ENCODE assay signal across 1 cellular context in genomic region chr10:91908358-91909177, GRCh38.
TF ChIP-seq lines count a peak whose summit lies in the region.

No MANE protein-coding gene starts in this region.

TF ChIP-seq in GM12878, 131 proteins besides CTCF, POLR2A, EP300 and RAD21 (continued from another document and continues in another):
- no peak for TF ChIP-seq ZBTB11 (CRISPR knock-in tag; IDR thresholded peaks at IDR 0.05)
- TF ChIP-seq REST (IDR thresholded peaks at IDR 0.05; ENCODE audit: low read depth, low read length): no peak
- TF ChIP-seq NR2F1 (conservative IDR thresholded peaks at IDR 0.05): peak; percentile 63; the same call in 1 of the 2 replicates
- no peak for TF ChIP-seq SIX5 (IDR thresholded peaks at IDR 0.05; ENCODE audit: low read depth, low read length, severe bottlenecking)
- no peak for TF ChIP-seq KAT2A (conservative IDR thresholded peaks at IDR 0.05; ENCODE audit: control insufficient read depth, low read depth, low read length)
- no peak for TF ChIP-seq NFYA (IDR thresholded peaks at IDR 0.05; ENCODE audit: borderline replicate concordance, low read depth, low read length)
- TF ChIP-seq RBBP5 (conservative IDR thresholded peaks at IDR 0.05): no peak
- no peak; the same call in 1 of the 2 replicates for TF ChIP-seq RFX5 (IDR thresholded peaks at IDR 0.05; ENCODE audit: low read depth, low read length)
- TF ChIP-seq GABPA (IDR thresholded peaks at IDR 0.05; ENCODE audit: low read depth): no peak
- TF ChIP-seq ASH2L (IDR thresholded peaks at IDR 0.05; ENCODE audit: borderline replicate concordance, low read depth): no peak
- TF ChIP-seq BMI1 (IDR thresholded peaks at IDR 0.05; ENCODE audit: borderline replicate concordance): no peak
- TF ChIP-seq MXI1 (IDR thresholded peaks at IDR 0.05; ENCODE audit: low read depth, low read length): 0 out of 2 replicates have a peak, but pooled peaks have one; percentile 69
- TF ChIP-seq EZH2 (IDR thresholded peaks at IDR 0.05; ENCODE audit: borderline replicate concordance, control insufficient read depth, low read depth, low read length): no peak
- TF ChIP-seq SMARCA5 (IDR thresholded peaks at IDR 0.05): peak; percentile 79; the same call in 1 of the 2 replicates
- no peak for TF ChIP-seq TCF12 (IDR thresholded peaks at IDR 0.05; ENCODE audit: low read depth, low read length)
- no peak; the same call in 1 of the 2 replicates for TF ChIP-seq POLR2AphosphoS5 (IDR thresholded peaks at IDR 0.05; ENCODE audit: low read length)
- no peak for TF ChIP-seq SMAD1 (IDR thresholded peaks at IDR 0.05; ENCODE audit: low read depth, partially characterized antibody)
- TF ChIP-seq EED (IDR thresholded peaks at IDR 0.05; ENCODE audit: low read depth): no peak
- no peak for TF ChIP-seq NFIC (IDR thresholded peaks at IDR 0.05; ENCODE audit: low read depth, low read length)
- peak; percentile 81 for TF ChIP-seq MAX (IDR thresholded peaks at IDR 0.05; ENCODE audit: low read depth, low read length)
- no peak for TF ChIP-seq PBX3 (IDR thresholded peaks at IDR 0.05; ENCODE audit: insufficient replicate concordance, low read depth, low read length)
- no peak for TF ChIP-seq IRF3 (IDR thresholded peaks at IDR 0.05)
- no peak for TF ChIP-seq SUZ12 (IDR thresholded peaks at IDR 0.05; ENCODE audit: unreplicated experiment)
- 0 out of 2 replicates have a peak, but pooled peaks have one; percentile 21 for TF ChIP-seq STAT1 (conservative IDR thresholded peaks at IDR 0.05)
- 0 out of 2 replicates have a peak, but pooled peaks have one; percentile 56 for TF ChIP-seq BACH1 (IDR thresholded peaks at IDR 0.05; ENCODE audit: borderline replicate concordance)
- peak; percentile 81 for TF ChIP-seq HDAC6 (IDR thresholded peaks at IDR 0.05; ENCODE audit: unreplicated experiment)
- TF ChIP-seq MTA2 (IDR thresholded peaks at IDR 0.05; ENCODE audit: low read depth): no peak
- TF ChIP-seq CHD1 (IDR thresholded peaks at IDR 0.05; ENCODE audit: low read depth, low read length): no peak
- no peak for TF ChIP-seq CBX5 (IDR thresholded peaks at IDR 0.05; ENCODE audit: low read depth)
- TF ChIP-seq SIN3A (IDR thresholded peaks at IDR 0.05; ENCODE audit: low read depth, low read length): no peak
- no peak for TF ChIP-seq BCLAF1 (IDR thresholded peaks at IDR 0.05)
- no peak for TF ChIP-seq ZNF274 (IDR thresholded peaks at IDR 0.05; ENCODE audit: insufficient read depth, insufficient read length)
- peak; percentile 73; the same call in 1 of the 2 replicates for TF ChIP-seq ZNF207 (IDR thresholded peaks at IDR 0.05; ENCODE audit: borderline replicate concordance)
- peak; percentile 86 for TF ChIP-seq NKRF (conservative IDR thresholded peaks at IDR 0.05)
- TF ChIP-seq ATF3 (IDR thresholded peaks at IDR 0.05; ENCODE audit: borderline replicate concordance, extremely low read depth, low read depth, low read length): no peak
- no peak for TF ChIP-seq IKZF2 (IDR thresholded peaks at IDR 0.05)
- 0 out of 2 replicates have a peak, but pooled peaks have one; percentile 50 for TF ChIP-seq NFXL1 (IDR thresholded peaks at IDR 0.05; ENCODE audit: borderline replicate concordance)
- no peak for TF ChIP-seq SPI1 (IDR thresholded peaks at IDR 0.05; ENCODE audit: borderline replicate concordance, insufficient read depth, low read depth, low read length)
- TF ChIP-seq IRF5 (IDR thresholded peaks at IDR 0.05; ENCODE audit: borderline replicate concordance): no peak
- no peak for TF ChIP-seq HCFC1 (IDR thresholded peaks at IDR 0.05; ENCODE audit: low read length)
